ENCODE assay signal across 11 cellular contexts in genomic region chr7:92797693-92798092, GRCh38. TPM values are rescaled to one million over a fixed set of nuclear protein-coding genes. Genes with fewer than 3 reads are reported as not detected.
DNase-seq lines count a peak whose midpoint lies in the region; ATAC-seq and TF ChIP-seq lines count a peak whose summit lies in the region.
"Had no signal": no experiment of that assay in that cellular context is flagged by ENCODE, and none has a peak within 500 bp of the region (broad histone marks: within the 10 kb centered on the region; RNA-seq: fewer than 3 reads in every experiment).

No MANE protein-coding gene starts in this region.

- H3K9me3 ChIP-seq in H9 (ENCODE audit: control insufficient read depth, low read depth, low read length) (no peaks in the 10 kb centered on the region), mucosa of descending colon (no peaks in the 10 kb centered on the region)

- no peaks in the 10 kb centered on the region for H3K23me2 ChIP-seq in H9 (ENCODE audit: insufficient read length, low read depth, low read length, poor library complexity, severe bottlenecking)

- H4K91ac ChIP-seq in H9 (ENCODE audit: insufficient read length, low read depth, low read length) = no peak overlapping the region

- no peaks in the 10 kb centered on the region for H3K9me3 Mint-ChIP-seq in H9

- WGBS in H9 (ENCODE audit: extremely low coverage, insufficient read length, low lambda C conversion rate) = no CpG with 5 or more reads among the region's 4 CpGs

- no peak overlapping the region for H3K4me3 Mint-ChIP-seq in H9

- POLR2A ChIA-PET in HEK293T (lab: Yijun Ruan, JAX) = no interaction called here

- H3K18ac ChIP-seq in H9 (ENCODE audit: insufficient read length, low read depth, low read length) = no peak overlapping the region

- H2BK15ac ChIP-seq in H9 (ENCODE audit: low read depth, low read length) = no peak overlapping the region

- H3K27ac ChIP-seq in H9 (ENCODE audit: insufficient read length, low read depth, low read length) = no peak overlapping the region
- H3K27ac ChIP-seq: SK-N-MC had no signal

- no peak overlapping the region for H2BK20ac ChIP-seq in H9 (ENCODE audit: low read depth, low read length, poor library complexity, severe bottlenecking)

- ATAC-seq in mucosa of descending colon (no peak), GM19463 (IDR thresholded peaks at IDR 0.05; ENCODE audit: unreplicated experiment) (no peak), left colon (no peak)

- no peak overlapping the region for H3K4me2 ChIP-seq in H9 (ENCODE audit: insufficient read depth, insufficient read length, low read length)

- H3K4me1 ChIP-seq in H9 (ENCODE audit: insufficient read depth, low read length) (no peaks in the 10 kb centered on the region), mucosa of descending colon (ENCODE audit: low read depth) (peaks cover 4% of the 10 kb centered on the region)

- H3K27ac Mint-ChIP-seq in H9 = no peak overlapping the region

- H3K9ac ChIP-seq in H9 (ENCODE audit: extremely low read depth, insufficient read length, low read length) = no peak overlapping the region

- no peak overlapping the region for H4K8ac ChIP-seq in H9 (replicated peaks; ENCODE audit: insufficient read length, low read depth, low read length)

- no peak overlapping the region for H3K56ac ChIP-seq in H9 (ENCODE audit: insufficient read length, low read depth, low read length)

- H3K27me3 Mint-ChIP-seq in H9 (ENCODE audit: low read depth) = no peaks in the 10 kb centered on the region

- no peaks in the 10 kb centered on the region for H3K27me3 ChIP-seq in H9 (ENCODE audit: insufficient read depth, low read length)

- peaks cover 5 to 10% of the 10 kb centered on the region in 2 experiments for H3K4me1 Mint-ChIP-seq in H9

- no peak overlapping the region for H3K4ac ChIP-seq in H9 (ENCODE audit: low read depth, low read length)

- no peak overlapping the region for H3K23ac ChIP-seq in H9 (ENCODE audit: insufficient read length, low read depth, low read length)

- no peak overlapping the region for H3K14ac ChIP-seq in H9 (ENCODE audit: insufficient read depth, low read length)

- no peak overlapping the region for H2AFZ ChIP-seq in H9 (ENCODE audit: low read length)

- no peaks in the 10 kb centered on the region; a peak in 2 of 7 replicates for H3K36me3 Mint-ChIP-seq in H9 (ENCODE audit: insufficient read depth in 1 of 3, low read depth in 3 of 3)

- H3T11ph ChIP-seq in H9 (ENCODE audit: low read length) = no peak overlapping the region

- no peak overlapping the region for H2BK5ac ChIP-seq in H9 (ENCODE audit: insufficient read length, low read length)

- H3K79me1 ChIP-seq in H9 (ENCODE audit: insufficient read depth, low read depth, low read length, poor library complexity, severe bottlenecking) = no peaks in the 10 kb centered on the region

- H4K5ac ChIP-seq in H9 (ENCODE audit: insufficient read length, low read depth, low read length) = no peak overlapping the region

- DNase-seq in Daoy (ENCODE audit: low read depth) (peak; percentile 57), H9 (no peak), iris pigment epithelial cell (ENCODE audit: low read depth) (peak; percentile 62), mucosa of descending colon (no peak), HEK293T (ENCODE audit: extremely low spot score) (no peak), left colon (no peak)
- peak; percentile 62 to 65 for DNase-seq in activated T-cell treated with anti-CD3 and anti-CD28 coated beads, Interleukin-2, amount 50 U/mL, for 48 hours
- DNase-seq: hypothalamus, retina had no signal

- H3K4me3 ChIP-seq in mucosa of descending colon = no peak overlapping the region
- H3K4me3 ChIP-seq: SK-N-MC had no signal

- no peaks in the 10 kb centered on the region for H3K36me3 ChIP-seq in mucosa of descending colon (ENCODE audit: low read depth)

- no peak overlapping the region for H2AK5ac ChIP-seq in H9 (ENCODE audit: insufficient read length, low read length)

- CTCF ChIA-PET in HEK293T (lab: Yijun Ruan, JAX) = no interaction called here

- no peak overlapping the region for H2BK120ac ChIP-seq in H9 (ENCODE audit: low read depth, low read length, poor library complexity, severe bottlenecking)

- no peak overlapping the region for H2BK12ac ChIP-seq in H9 (ENCODE audit: insufficient read length, low read depth, low read length)

- intact Hi-C loops in mucosa of descending colon (cut with DNase I, micrococcal nuclease) (no loop called here), left colon (cut with DNase I, micrococcal nuclease) (no loop called here)

- TF ChIP-seq CTCF in H9 (conservative IDR thresholded peaks at IDR 0.05) (0 out of 3 replicates have a peak, but pooled peaks have one; percentile 13), mucosa of descending colon (IDR thresholded peaks at IDR 0.05) (no peak)

- no peaks in the 10 kb centered on the region for H4K20me1 ChIP-seq in H9 (ENCODE audit: control insufficient read depth, insufficient read depth, insufficient read length)

- no peaks in the 10 kb centered on the region for H3K79me2 ChIP-seq in H9 (ENCODE audit: insufficient read depth, low read length)

TF ChIP-seq in HEK293T, 16 proteins besides CTCF, POLR2A, EP300 and RAD21:
- TF ChIP-seq NFRKB (IDR thresholded peaks at IDR 0.05) (no peak), FOXK2 (IDR thresholded peaks at IDR 0.05) (no peak), ARNT (IDR thresholded peaks at IDR 0.05) (no peak), SP1 (IDR thresholded peaks at IDR 0.05) (no peak), FOXM1 (IDR thresholded peaks at IDR 0.05; ENCODE audit: borderline replicate concordance) (no peak), PKNOX1 (IDR thresholded peaks at IDR 0.05) (no peak), LEF1 (IDR thresholded peaks at IDR 0.05; ENCODE audit: borderline replicate concordance) (no peak), HDGF (IDR thresholded peaks at IDR 0.05; ENCODE audit: borderline replicate concordance) (no peak), ELF4 (IDR thresholded peaks at IDR 0.05) (no peak), CTBP1 (IDR thresholded peaks at IDR 0.05; ENCODE audit: borderline replicate concordance) (no peak), TARDBP (IDR thresholded peaks at IDR 0.05) (no peak), FOXA1 (IDR thresholded peaks at IDR 0.05) (no peak), ZNF384 (IDR thresholded peaks at IDR 0.05) (no peak), SUZ12 (IDR thresholded peaks at IDR 0.05) (no peak)

RNA-seq across cellular contexts. Expression of gene CDK6, which starts 38.7 kb away (rescaled TPM):
- total RNA-seq in Daoy (2014; rRNA removed; shearing (Covaris generic)) = 82.2 and 92.9 TPM in 2 replicates
- total RNA-seq in H9 (2021) = 30.0 and 32.4 TPM in 2 replicates
- total RNA-seq in mucosa of descending colon = 10 to 100 TPM; 23.4 to 52.4 (median 33.1) TPM
- 10 to 100 TPM; 27.2 to 35.5 TPM for total RNA-seq in left colon

Comparison
In these comparisons a context has a peak if more than half of its experiments do, and no peak if none do; other contexts are left out.
1. DNase-seq: peak in Daoy (single experiment), activated T-cell treated with anti-CD3 and anti-CD28 coated beads, Interleukin-2, amount 50 U/mL, for 48 hours (2 of 2) and iris pigment epithelial cell (single experiment); none in H9 (single experiment), mucosa of descending colon (0 of 3), HEK293T (single experiment) and left colon (0 of 2).